Comparison of ENCODE assay signal across 8 cellular contexts in the genomic region with DNA sequence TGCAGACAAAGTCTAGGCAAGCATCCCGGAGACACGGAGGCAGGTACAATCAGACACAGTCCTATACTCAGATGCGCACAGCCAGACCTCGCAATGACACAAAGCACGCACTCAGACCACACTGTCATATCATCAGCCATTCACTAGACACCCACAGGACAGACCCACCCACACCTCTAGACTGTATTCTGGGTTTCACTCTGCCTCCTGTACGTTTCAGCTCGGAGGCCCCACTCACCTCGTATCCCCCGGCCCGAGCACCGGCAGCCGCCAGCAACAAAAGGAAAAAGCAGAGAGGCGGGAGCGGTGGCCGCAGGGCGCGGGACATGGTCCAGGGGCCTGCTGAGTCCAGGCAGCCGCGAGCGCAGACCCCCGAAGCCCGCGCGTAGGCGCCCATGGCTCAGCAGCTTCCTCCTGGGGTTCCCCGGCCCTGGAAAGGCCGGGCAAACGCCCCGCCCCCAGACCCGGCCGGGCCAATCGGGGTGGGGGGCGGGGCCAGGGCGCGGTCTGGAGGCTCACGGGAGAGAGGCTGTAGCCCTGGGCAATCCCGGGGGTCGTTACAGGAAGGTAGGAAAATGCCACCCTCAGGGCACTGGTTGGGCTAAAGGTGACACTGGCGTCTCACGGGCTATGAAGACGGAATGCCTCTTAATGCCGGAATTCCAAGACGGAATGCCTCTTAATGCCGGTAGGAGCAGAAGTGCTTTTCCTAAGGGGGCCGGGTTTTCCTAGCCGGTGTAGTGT. TPM values are rescaled to one million over a fixed set of nuclear protein-coding genes. Genes with fewer than 3 reads are reported as not detected.
A peak's percentile ranks its signal among the peaks of the same experiment; 100 is the strongest.
DNase-seq lines count a peak whose midpoint lies in the region; ATAC-seq and TF ChIP-seq lines count a peak whose summit lies in the region.

A gene (minus strand): TSS at position 438 of the 744 bp plus-strand sequence. CDS start 41 bp downstream, at position 397.
A gene with protein sequence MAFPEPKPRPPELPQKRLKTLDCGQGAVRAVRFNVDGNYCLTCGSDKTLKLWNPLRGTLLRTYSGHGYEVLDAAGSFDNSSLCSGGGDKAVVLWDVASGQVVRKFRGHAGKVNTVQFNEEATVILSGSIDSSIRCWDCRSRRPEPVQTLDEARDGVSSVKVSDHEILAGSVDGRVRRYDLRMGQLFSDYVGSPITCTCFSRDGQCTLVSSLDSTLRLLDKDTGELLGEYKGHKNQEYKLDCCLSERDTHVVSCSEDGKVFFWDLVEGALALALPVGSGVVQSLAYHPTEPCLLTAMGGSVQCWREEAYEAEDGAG (plus strand): TSS at position 503 of the 744 bp plus-strand sequence. CDS start 2,984 bp downstream, outside the sequence.

- peak within 1 kb of the TSS; percentile 99 for H3K4me2 ChIP-seq in smooth muscle cell

- no peaks in the 10 kb centered on the region for H4K20me1 ChIP-seq in smooth muscle cell (ENCODE audit: low read depth)

- DNase-seq in GF-D8 (lab: John Stamatoyannopoulos, UW) (peak; percentile 16), NCI-H2171 (lab: John Stamatoyannopoulos, UW) (peak; percentile 78), WERI-Rb-1 (peak; percentile 77), T47D (ENCODE audit: low read depth in 1 of 2, low spot score in 1 of 2) (peak; percentile 71 to 86), iPS-NIHi7 (ENCODE audit: extremely low spot score) (peak; percentile 95), smooth muscle cell (lab: John Stamatoyannopoulos, UW; ENCODE audit: unreplicated experiment) (peak; percentile 54)

- WGBS in smooth muscle cell (ENCODE audit: low lambda C conversion rate) = 4% methylated on average over 45 of the region's 46 CpGs

- peaks cover 30% of the 10 kb centered on the region for H3K79me2 ChIP-seq in smooth muscle cell (ENCODE audit: low read depth)

- H2AFZ ChIP-seq in smooth muscle cell (ENCODE audit: low read depth) = peak within 1 kb of the TSS; percentile 71

- H3K9ac ChIP-seq in smooth muscle cell (ENCODE audit: low read depth) = peak within 1 kb of the TSS; percentile 93

- H3K4me3 ChIP-seq in WERI-Rb-1 (ENCODE audit: low read depth, low read length) = peak within 1 kb of the TSS; percentile 65
- peak within 1 kb of the TSS; percentile 90 for H3K4me3 ChIP-seq in smooth muscle cell

- in situ Hi-C loops in T47D (cut with HindIII; ENCODE audit: low pct_unique_long_range_greater_than_20kb, low sequenced_read_pairs) = no loop called here

- TF ChIP-seq CTCF in WERI-Rb-1 (IDR thresholded peaks at IDR 0.05; ENCODE audit: low read depth, low read length) (no peak), smooth muscle cell (IDR thresholded peaks at IDR 0.05; ENCODE audit: borderline replicate concordance, insufficient read depth, poor library complexity, severe bottlenecking) (no peak)

- no peaks in the 10 kb centered on the region for H3F3A ChIP-seq in smooth muscle cell (ENCODE audit: low read depth)

- no peaks in the 10 kb centered on the region for H3K27me3 ChIP-seq in WERI-Rb-1 (ENCODE audit: insufficient read depth, low read depth, severe bottlenecking)
- H3K27me3 ChIP-seq in smooth muscle cell (ENCODE audit: low read depth) = no peaks in the 10 kb centered on the region

- ATAC-seq in HG02642 (IDR thresholded peaks at IDR 0.05; ENCODE audit: poor library complexity, unreplicated experiment) = peak; percentile 51
- ATAC-seq in GM21528 (IDR thresholded peaks at IDR 0.05; ENCODE audit: low FRiP score, unreplicated experiment) = no peak

- H3K9me3 ChIP-seq in WERI-Rb-1 (ENCODE audit: severe bottlenecking) = no peaks in the 10 kb centered on the region
- H3K9me3 ChIP-seq in smooth muscle cell (replicated peaks; ENCODE audit: low read depth) = no peaks in the 10 kb centered on the region

- H3K36me3 ChIP-seq in WERI-Rb-1 (peaks cover 59% of the 10 kb centered on the region), smooth muscle cell (ENCODE audit: low read depth) (no peaks in the 10 kb centered on the region)

- H3K4me1 ChIP-seq in smooth muscle cell (ENCODE audit: low read depth) = peaks cover 13% of the 10 kb centered on the region

- H3K27ac ChIP-seq in WERI-Rb-1 = peak within 1 kb of the TSS; percentile 67
- H3K27ac ChIP-seq in smooth muscle cell (ENCODE audit: low read depth) = peak within 1 kb of the TSS; percentile 83

RNA-seq across cellular contexts. Expression of the first gene that starts in this region (rescaled TPM):
- 69.2 and 77.9 TPM in 2 replicates for total RNA-seq in smooth muscle cell
- 46.1 and 51.0 TPM in 2 replicates for polyA plus RNA-seq in smooth muscle cell

RNA-seq across cellular contexts. Expression of the second gene that starts in this region (rescaled TPM):
- total RNA-seq in smooth muscle cell = 4.8 and 12.4 TPM in 2 replicates
- polyA plus RNA-seq in smooth muscle cell = 21.6 TPM in 2 replicates

Comparison
In these comparisons a context has a peak if more than half of its experiments do, and no peak if none do; other contexts are left out.
1. DNase-seq: peak in every context shown above with its lines; median percentile 95 in iPS-NIHi7; 78 in T47D; 78 in NCI-H2171; 77 in WERI-Rb-1; 54 in smooth muscle cell; 16 in GF-D8.